ENCODE assay signal across 8 cellular contexts in the genomic region with DNA sequence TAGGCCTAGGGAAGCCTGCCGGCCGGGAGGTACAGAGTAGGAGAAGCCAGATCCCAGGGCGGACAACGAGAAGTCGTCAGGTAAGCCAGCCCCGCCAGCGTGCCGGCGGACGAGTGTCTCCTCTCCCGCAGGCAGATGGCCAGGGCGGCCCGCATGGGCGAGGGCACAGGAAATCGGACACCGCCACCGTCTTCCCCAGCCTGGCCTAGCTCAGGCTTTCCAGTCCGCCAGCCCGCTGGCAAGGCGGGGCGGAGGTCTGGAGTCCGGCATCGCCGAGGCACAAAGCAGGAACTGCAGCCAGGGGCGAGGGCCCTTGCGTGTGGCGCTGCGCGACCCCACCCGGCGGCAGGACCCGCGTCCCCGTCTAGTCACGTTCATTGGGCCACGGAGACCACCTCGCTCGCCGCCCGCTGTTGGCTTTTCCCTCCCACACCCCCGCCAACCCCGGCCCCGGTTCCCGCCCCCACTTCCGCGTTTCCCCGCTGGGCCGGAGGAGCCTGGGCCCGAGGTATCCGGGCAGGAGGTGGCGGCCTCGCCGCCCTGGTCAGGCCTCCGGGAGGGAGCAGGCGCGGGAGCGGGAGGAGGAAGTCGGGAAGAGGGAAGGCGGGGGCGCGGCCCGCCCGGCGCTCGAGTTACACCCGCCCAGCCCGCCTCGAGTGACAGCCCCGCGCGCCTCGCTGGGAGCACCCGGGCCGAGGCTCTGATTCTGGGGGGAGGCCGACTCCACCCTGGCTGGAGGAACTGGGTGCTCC. TPM values are rescaled to one million over a fixed set of nuclear protein-coding genes. Genes with fewer than 3 reads are reported as not detected.
DNase-seq lines count a peak whose midpoint lies in the region; ATAC-seq and TF ChIP-seq lines count a peak whose summit lies in the region.

A gene (plus strand): TSS at position 655 of the 752 bp plus-strand sequence. CDS start 39,727 bp downstream, outside the sequence.

- DNase-seq in AG04449 (ENCODE audit: low read depth, low spot score) (no peak), NCI-H226 (peak; percentile 83), dedifferentiated amniotic fluid mesenchymal stem cell (ENCODE audit: extremely low spot score) (peak; percentile 77), left lobe of liver (ENCODE audit: low spot score) (peak; percentile 93)
- DNase-seq in activated CD4-positive, alpha-beta T cell treated with anti-CD3 and anti-CD28 coated beads, Interleukin-2, amount 10 ng/mL, durations not matched to agents 7 days and 5 days: peak; percentile 62
- DNase-seq in stimulated activated CD4-positive, alpha-beta T cell treated with anti-CD3 and anti-CD28 coated beads, Interleukin-2, amount 100 ng/mL, for 48 hours: peak; percentile 41 to 51

- H3K4me3 ChIP-seq in AG04449 (ENCODE audit: low read depth, low read length): peak within 1 kb of the TSS; percentile 72

- H3K4me3 Mint-ChIP-seq in activated CD4-positive, alpha-beta T cell treated with anti-CD3 and anti-CD28 coated beads, Interleukin-2, amount 10 ng/mL, durations not matched to agents 7 days and 5 days: peak within 1 kb of the TSS; percentile 99

- POLR2A ChIA-PET in AG04449 (lab: Yijun Ruan, JAX): interaction anchor here (0.9 to 1.5 kb wide), 2 partner anchors 10 to 93 kb away, joined by 4 read pairs; no protein-coding TSS in a partner anchor
- POLR2A ChIA-PET in activated CD4-positive, alpha-beta T cell treated with anti-CD3 and anti-CD28 coated beads, Interleukin-2, amount 10 ng/mL, durations not matched to agents 7 days and 5 days (lab: Charles Lee): no interaction called here

- ATAC-seq in GM18519 (IDR thresholded peaks at IDR 0.05; ENCODE audit: low FRiP score, unreplicated experiment): peak; percentile 29
- peak; percentile 30 for ATAC-seq in HG03060 (IDR thresholded peaks at IDR 0.05; ENCODE audit: low read depth, unreplicated experiment)
- ATAC-seq in left lobe of liver: peak; percentile 95

- H3K27me3 Mint-ChIP-seq in activated CD4-positive, alpha-beta T cell treated with anti-CD3 and anti-CD28 coated beads, Interleukin-2, amount 10 ng/mL, durations not matched to agents 7 days and 5 days: peaks cover 3% of the 10 kb centered on the region

- H3K36me3 Mint-ChIP-seq in activated CD4-positive, alpha-beta T cell treated with anti-CD3 and anti-CD28 coated beads, Interleukin-2, amount 10 ng/mL, durations not matched to agents 7 days and 5 days (ENCODE audit: low read depth): peaks cover 22% of the 10 kb centered on the region

- H3K4me1 Mint-ChIP-seq in activated CD4-positive, alpha-beta T cell treated with anti-CD3 and anti-CD28 coated beads, Interleukin-2, amount 10 ng/mL, durations not matched to agents 7 days and 5 days: peaks cover 40% of the 10 kb centered on the region

- peak within 1 kb of the TSS; percentile 96 for H3K27ac Mint-ChIP-seq in activated CD4-positive, alpha-beta T cell treated with anti-CD3 and anti-CD28 coated beads, Interleukin-2, amount 10 ng/mL, durations not matched to agents 7 days and 5 days

- no peak for TF ChIP-seq CTCF in AG04449 (IDR thresholded peaks at IDR 0.05; ENCODE audit: insufficient read depth, low read length, missing control alignments)

- CTCF ChIA-PET in AG04449 (lab: Yijun Ruan, JAX): interaction anchor here (0.9 to 2.3 kb wide), 4 partner anchors 9 to 153 kb away, joined by 3 to 9 read pairs (median 6); no protein-coding TSS in a partner anchor
- CTCF ChIA-PET in activated CD4-positive, alpha-beta T cell treated with anti-CD3 and anti-CD28 coated beads, Interleukin-2, amount 10 ng/mL, durations not matched to agents 7 days and 5 days (lab: Charles Lee): interaction anchor here (0.8 to 2.6 kb wide), 3 partner anchors 95 to 101 kb away, joined by 3 to 9 read pairs (median 3); no protein-coding TSS in a partner anchor

- H3K9me3 Mint-ChIP-seq in activated CD4-positive, alpha-beta T cell treated with anti-CD3 and anti-CD28 coated beads, Interleukin-2, amount 10 ng/mL, durations not matched to agents 7 days and 5 days: no peaks in the 10 kb centered on the region

RNA-seq across cellular contexts. Expression of the gene that starts here (rescaled TPM):
- 10 to 100 TPM; 17.2 to 17.3 TPM for total RNA-seq in activated CD4-positive, alpha-beta T cell treated with anti-CD3 and anti-CD28 coated beads, Interleukin-2, amount 10 ng/mL, durations not matched to agents 7 days and 5 days
- 3.2 TPM for total RNA-seq in left lobe of liver

Comparison
In these comparisons a context has a peak if more than half of its experiments do, and no peak if none do; other contexts are left out.
1. ATAC-seq: peak in every context shown above with its lines; median percentile 95 in left lobe of liver; 30 in HG03060; 29 in GM18519.